Comparison of ENCODE assay signal across 17 cellular contexts in the genomic region with DNA sequence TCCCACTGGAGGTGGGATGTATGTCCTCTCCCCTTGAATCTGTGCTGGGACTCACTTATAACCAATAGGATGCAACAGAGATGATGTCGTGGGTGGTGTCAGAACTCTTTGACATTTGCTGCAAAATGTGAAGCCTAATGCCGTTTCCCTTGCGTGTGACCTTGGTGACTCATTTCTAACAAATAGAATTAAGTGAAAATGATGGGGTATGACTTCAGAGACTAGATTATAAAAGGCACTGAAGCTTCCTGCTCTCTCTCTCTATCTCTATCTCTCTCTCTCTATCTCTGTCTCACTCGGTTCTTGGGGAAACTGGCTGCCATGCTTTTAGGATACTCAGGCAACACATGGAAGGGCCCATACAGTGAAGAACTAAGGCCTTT.
DNase-seq lines count a peak whose midpoint lies in the region; ATAC-seq and TF ChIP-seq lines count a peak whose summit lies in the region.
"Had no signal": no experiment of that assay in that cellular context is flagged by ENCODE, and none has a peak within 500 bp of the region (broad histone marks: within the 10 kb centered on the region; RNA-seq: fewer than 3 reads in every experiment).

No MANE protein-coding gene starts in this region.

- CTCF ChIA-PET in AG04450 (lab: Charles Lee) (interaction anchor here (0.7 to 1.2 kb wide), 2 partner anchors 18 to 160 kb away, joined by 3 to 4 read pairs; no protein-coding TSS in a partner anchor), MCF 10A (lab: Yijun Ruan, JAX) (interaction anchor here (0.7 to 1.6 kb wide), 2 partner anchors 119 to 340 kb away, joined by 3 to 4 read pairs; no protein-coding TSS in a partner anchor)

- H3K36me3 ChIP-seq in MG63, result no peaks in the 10 kb centered on the region; the same call in 1 of the 2 replicates
- no peaks in the 10 kb centered on the region for H3K36me3 ChIP-seq in lung (ENCODE audit: control insufficient read depth in 2 of 2, insufficient read depth in 2 of 2, low read length in 2 of 2)

- TF ChIP-seq CTCF in AG04450 (IDR thresholded peaks at IDR 0.05; ENCODE audit: low read depth, low read length), result no peak
- TF ChIP-seq CTCF in MCF 10A (IDR thresholded peaks at IDR 0.05; ENCODE audit: unreplicated experiment), result no peak
- TF ChIP-seq CTCF in lung (IDR thresholded peaks at IDR 0.05; ENCODE audit: control extremely low read depth, extremely low read depth), result no peak

- H3K27ac ChIP-seq in AG04450 (ENCODE audit: low read depth, low read length) (peak overlapping the region; percentile 98), lung (ENCODE audit: low read depth in 1 of 2, low read length in 1 of 2) (peak overlapping the region; percentile 13 to 90)

- no peaks in the 10 kb centered on the region for H3K36me3 Mint-ChIP-seq in MCF 10A (ENCODE audit: insufficient read depth, unreplicated experiment)
- H3K36me3 Mint-ChIP-seq: memory B cell had no signal

- H3K27me3 ChIP-seq in AG04450 (ENCODE audit: control insufficient read depth, insufficient read depth, low read length) (no peaks in the 10 kb centered on the region), MG63 (no peaks in the 10 kb centered on the region), lung (ENCODE audit: control insufficient read depth, insufficient read depth) (no peaks in the 10 kb centered on the region)
- H3K27me3 ChIP-seq: BLaER1 treated with 17β-estradiol and CSF1 and Interleukin-3, amounts not matched to agents 10 nM and 100 nM had no signal

- H3K27ac Mint-ChIP-seq in MCF 10A (ENCODE audit: low read depth, unreplicated experiment), result peak overlapping the region; percentile 94
- H3K27ac Mint-ChIP-seq: activated B cell treated with CpG ODN at 0.5 μM for 24 hours; memory B cell; stimulated activated naive CD8-positive, alpha-beta T cell treated with anti-CD3 and anti-CD28 coated beads, Interleukin-15, Interleukin-2, amounts not matched to agents 100 ng/mL and 50 ng/mL, for 24 hours had no signal

- intact Hi-C loops in MCF 10A (cut with micrococcal nuclease), result loop anchor here (2.0 to 10.0 kb wide), 2 partner anchors 118 to 500 kb away; partner anchors contain the start of gene RPL26L1

- H3K27me3 Mint-ChIP-seq in MCF 10A (ENCODE audit: insufficient read depth, unreplicated experiment), result no peaks in the 10 kb centered on the region
- H3K27me3 Mint-ChIP-seq: activated B cell treated with CpG ODN at 0.5 μM for 24 hours had no signal

- DNase-seq in AG04450 (ENCODE audit: low read depth, low spot score), result peak; percentile 48
- peak; percentile 73 for DNase-seq in MG63
- DNase-seq in MCF 10A (ENCODE audit: unreplicated experiment), result peak; percentile 42
- DNase-seq in lung (ENCODE audit: low spot score), result no peak
- DNase-seq in inferior parietal cortex (ENCODE audit: extremely low spot score), result no peak
- DNase-seq: activated B cell treated with CpG ODN at 0.5 μM for 24 hours; activated effector memory CD4-positive, alpha-beta T cell treated with anti-CD3 and anti-CD28 coated beads, Interleukin-2, amount 50 U/mL, for 16 hours; KBM-7; NK-92 treated with Interleukin-12 subunit alpha and Interleukin-12 subunit beta, amount 100 ng/mL, for 24 hours; stimulated activated CD4-positive, alpha-beta T cell treated with anti-CD3 and anti-CD28 coated beads, Interleukin-12 subunit alpha, Interleukin-12 subunit beta, amount 100 ng/mL, for 4 hours had no signal

- 73 to 82% methylated on average over 4 of the region's 4 CpGs for WGBS in lung, 2 donors

- no peaks in the 10 kb centered on the region for H3K9me3 ChIP-seq in AG04450 (ENCODE audit: control insufficient read depth, insufficient read depth, low read length)
- H3K9me3 ChIP-seq in MG63, result peaks cover 24% of the 10 kb centered on the region
- no peaks in the 10 kb centered on the region for H3K9me3 ChIP-seq in lung (ENCODE audit: control insufficient read depth in 2 of 2, insufficient read depth in 1 of 2, low read length in 1 of 2)

- peaks cover 1 to 13% of the 10 kb centered on the region in 2 donors for H3K4me1 ChIP-seq in lung (ENCODE audit: control insufficient read depth in 2 of 2, insufficient read depth in 2 of 2, low read length in 2 of 2)

- POLR2A ChIA-PET in AG04450 (lab: Yijun Ruan, JAX), result interaction anchor here (1.6 to 3.7 kb wide), 5 partner anchors 18 to 127 kb away, joined by 4 to 27 read pairs (median 16); partner anchors contain the start of gene STC2
- POLR2A ChIA-PET in MCF 10A (lab: Yijun Ruan, JAX), result interaction anchor here (0.6 to 2.6 kb wide), 10 partner anchors 13 to 732 kb away, joined by 3 to 20 read pairs (median 5); partner anchors contain the start of gene STC2

- ATAC-seq in lung (ENCODE audit: insufficient read depth, low FRiP score), result no peak
- no peak for ATAC-seq in GM18909 (IDR thresholded peaks at IDR 0.05; ENCODE audit: poor library complexity, unreplicated experiment)
- ATAC-seq in esophagus mucosa, result no peak
- no peak for ATAC-seq in HG03378 (IDR thresholded peaks at IDR 0.05; ENCODE audit: unreplicated experiment)
- ATAC-seq: GM12878 had no signal

- no TSS peak for BruUV-seq in MCF 10A (replicated peaks; lab: Mats Ljungman, UMichigan)

- H3K4me3 ChIP-seq in AG04450 (ENCODE audit: low read depth, low read length), result no peak overlapping the region
- no peak overlapping the region for H3K4me3 ChIP-seq in MG63
- no peak overlapping the region for H3K4me3 ChIP-seq in lung
- H3K4me3 ChIP-seq: BLaER1 treated with 17β-estradiol and CSF1 and Interleukin-3, amounts not matched to agents 10 nM and 100 nM; GM12878 had no signal

- peaks cover 67% of the 10 kb centered on the region for H3K4me1 Mint-ChIP-seq in MCF 10A (ENCODE audit: insufficient read depth, unreplicated experiment)
- H3K4me1 Mint-ChIP-seq: activated B cell treated with CpG ODN at 0.5 μM for 24 hours, memory B cell had no signal

- peak overlapping the region; percentile 22 for H3K4me3 Mint-ChIP-seq in MCF 10A (ENCODE audit: unreplicated experiment)
- H3K4me3 Mint-ChIP-seq: activated B cell treated with CpG ODN at 0.5 μM for 24 hours; memory B cell; stimulated activated naive CD8-positive, alpha-beta T cell treated with anti-CD3 and anti-CD28 coated beads, Interleukin-15, Interleukin-2, amounts not matched to agents 100 ng/mL and 50 ng/mL, for 24 hours had no signal

- no peaks in the 10 kb centered on the region for H3K9me3 Mint-ChIP-seq in MCF 10A (ENCODE audit: unreplicated experiment)
- H3K9me3 Mint-ChIP-seq: activated B cell treated with CpG ODN at 0.5 μM for 24 hours; memory B cell; stimulated activated naive CD8-positive, alpha-beta T cell treated with anti-CD3 and anti-CD28 coated beads, Interleukin-15, Interleukin-2, amounts not matched to agents 100 ng/mL and 50 ng/mL, for 24 hours had no signal

Comparison
In these comparisons a context has a peak if more than half of its experiments do, and no peak if none do; other contexts are left out.
1. DNase-seq: peak in AG04450 (single experiment), MG63 (single experiment) and MCF 10A (single experiment); none in lung (single experiment) and inferior parietal cortex (single experiment).